In the genomic region with DNA sequence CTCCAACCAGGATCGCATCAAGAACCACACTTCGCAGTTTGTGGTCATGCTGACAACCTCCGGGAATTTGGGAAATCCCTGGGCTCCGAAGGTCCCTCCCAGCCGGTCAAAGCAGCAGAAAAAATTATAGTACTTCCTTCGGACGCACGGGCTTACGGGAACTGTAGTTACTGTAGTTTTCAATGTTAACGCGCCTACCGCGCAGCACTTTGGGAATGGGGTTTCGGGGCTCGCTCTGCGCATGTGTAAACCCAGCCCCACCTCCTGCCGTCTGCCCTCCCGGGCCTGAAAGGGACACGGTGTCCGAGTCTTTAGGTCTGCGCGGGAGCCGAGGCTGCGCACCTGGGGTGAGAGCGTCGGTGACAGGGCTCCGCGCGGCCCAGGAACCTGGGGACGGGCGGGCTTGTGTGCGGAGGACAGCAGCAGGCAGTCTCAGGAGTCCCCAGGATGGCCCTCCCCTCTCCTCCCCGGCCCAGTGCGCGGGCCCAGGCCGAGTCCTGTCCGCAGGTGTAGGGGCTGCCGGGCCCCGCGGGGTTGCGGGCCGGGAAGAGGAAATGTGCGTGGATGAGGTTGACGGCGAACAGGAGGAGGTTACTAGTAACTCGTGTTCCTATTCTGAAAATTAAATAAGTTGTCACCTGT, we compare ENCODE assay signal across 8 cellular contexts. TPM values are rescaled to one million over a fixed set of nuclear protein-coding genes. Genes with fewer than 3 reads are reported as not detected.
DNase-seq lines count a peak whose midpoint lies in the region; ATAC-seq, FAIRE-seq and TF ChIP-seq lines count a peak whose summit lies in the region.
"Not testable (repeated sequence)": the region's sequence is repeated elsewhere in the genome, so short reads cannot be mapped to it uniquely, and the experiment has no call there.

A gene (plus strand): TSS at position 236 of the 642 bp plus-strand sequence. CDS start 2,837 bp downstream, outside the sequence.

- peak; percentile 89 for ATAC-seq in stimulated activated naive CD8-positive, alpha-beta T cell treated with anti-CD3 and anti-CD28 coated beads, Interleukin-15, Interleukin-2, amounts not matched to agents 100 U/mL and 50 U/mL, for 24 hours

- not testable (repeated sequence) for H3K9me3 Mint-ChIP-seq in activated CD4-positive, alpha-beta T cell treated with anti-CD3 and anti-CD28 coated beads, Interleukin-2, amount 10 ng/mL, durations not matched to agents 24 days and 14 days

- peak within 1 kb of the TSS; percentile 54; the same call in 1 of the 2 replicates for H3K9ac ChIP-seq in ES-I3 (ENCODE audit: low read depth, low read length)
- not testable (repeated sequence) for H3K9ac ChIP-seq in HUES6 (ENCODE audit: low read length)

- H3K4me1 ChIP-seq in ES-I3 (ENCODE audit: insufficient read depth, low read length); HUES6 (ENCODE audit: control insufficient read depth, insufficient read depth, low read length): not testable (repeated sequence)

- H3K36me3 ChIP-seq in ES-I3 (ENCODE audit: insufficient read depth, low read length); H7 (replicated peaks; ENCODE audit: control insufficient read depth, insufficient read depth, low read length); HUES6 (ENCODE audit: control insufficient read depth, insufficient read depth, low read length); bronchial epithelial cell (ENCODE audit: control insufficient read depth, insufficient read depth, low read length): not testable (repeated sequence)

- H3K4me3 ChIP-seq in H7 (ENCODE audit: insufficient read depth, low read depth, low read length) (peak within 1 kb of the TSS; percentile 38), HUES6 (ENCODE audit: low read depth, low read length) (peak within 1 kb of the TSS; percentile 53), bronchial epithelial cell (ENCODE audit: low read depth, low read length) (peak within 1 kb of the TSS; percentile 47)

- not testable (repeated sequence) for H3K27ac ChIP-seq in HUES6 (ENCODE audit: low read depth, low read length)

- DNase-seq in H7 = not testable (repeated sequence)
- peak; percentile 92 for DNase-seq in activated CD4-positive, alpha-beta T cell treated with anti-CD3 and anti-CD28 coated beads, Interleukin-2, amount 10 ng/mL, durations not matched to agents 24 days and 14 days
- peak; percentile 80 for DNase-seq in bronchial epithelial cell (ENCODE audit: low read depth)
- DNase-seq in iPS DF 4.7 (ENCODE audit: extremely low read depth, low spot score) = peak; percentile 56
- DNase-seq in pons (ENCODE audit: low spot score) = peak; percentile 74
- peak; percentile 48 for DNase-seq in stimulated activated naive CD8-positive, alpha-beta T cell treated with anti-CD3 and anti-CD28 coated beads, Interleukin-15, Interleukin-2, amounts not matched to agents 100 U/mL and 50 U/mL, for 24 hours

- not testable (repeated sequence) for H3K4me1 Mint-ChIP-seq in activated CD4-positive, alpha-beta T cell treated with anti-CD3 and anti-CD28 coated beads, Interleukin-2, amount 10 ng/mL, durations not matched to agents 24 days and 14 days

- H3K27me3 ChIP-seq in H7 (ENCODE audit: control insufficient read depth, insufficient read depth, low read length); HUES6 (ENCODE audit: control insufficient read depth, insufficient read depth, low read length); bronchial epithelial cell (ENCODE audit: control insufficient read depth, insufficient read depth, low read length): not testable (repeated sequence)

- not testable (repeated sequence) for FAIRE-seq in bronchial epithelial cell (lab: Jason Lieb, UNC)

- not testable (repeated sequence) for H3K27me3 Mint-ChIP-seq in activated CD4-positive, alpha-beta T cell treated with anti-CD3 and anti-CD28 coated beads, Interleukin-2, amount 10 ng/mL, durations not matched to agents 24 days and 14 days

- peak within 1 kb of the TSS; percentile 87 for H3K27ac Mint-ChIP-seq in activated CD4-positive, alpha-beta T cell treated with anti-CD3 and anti-CD28 coated beads, Interleukin-2, amount 10 ng/mL, durations not matched to agents 24 days and 14 days

- H3K4me3 Mint-ChIP-seq in activated CD4-positive, alpha-beta T cell treated with anti-CD3 and anti-CD28 coated beads, Interleukin-2, amount 10 ng/mL, durations not matched to agents 24 days and 14 days = peak within 1 kb of the TSS; percentile 93

- not testable (repeated sequence) for H3K36me3 Mint-ChIP-seq in activated CD4-positive, alpha-beta T cell treated with anti-CD3 and anti-CD28 coated beads, Interleukin-2, amount 10 ng/mL, durations not matched to agents 24 days and 14 days (ENCODE audit: low read depth)

- not testable (repeated sequence) for TF ChIP-seq CTCF in bronchial epithelial cell (IDR thresholded peaks at IDR 0.05; ENCODE audit: insufficient read depth, low read length, severe bottlenecking)

- not testable (repeated sequence) for H3K9me3 ChIP-seq in ES-I3 (ENCODE audit: control insufficient read depth, insufficient read depth, low read length); HUES6 (ENCODE audit: control insufficient read depth, insufficient read depth, low read depth, low read length)

- intact Hi-C loops in activated CD4-positive, alpha-beta T cell treated with anti-CD3 and anti-CD28 coated beads, Interleukin-2, amount 10 ng/mL, durations not matched to agents 24 days and 14 days (cut with micrococcal nuclease) = not testable (repeated sequence)

RNA-seq across cellular contexts. Expression of the gene that starts here (rescaled TPM):
- 1.9 and 3.7 TPM in 2 replicates for total RNA-seq in H7 (2014; rRNA removed; shearing (Covaris generic))
- total RNA-seq in activated CD4-positive, alpha-beta T cell treated with anti-CD3 and anti-CD28 coated beads, Interleukin-2, amount 10 ng/mL, durations not matched to agents 24 days and 14 days = 2.0 and 2.6 TPM in 2 replicates
- total RNA-seq in bronchial epithelial cell = 5.3 and 5.9 TPM in 2 replicates
